Comparison of ENCODE assay signal across 17 cellular contexts in genomic region chr12:125166046-125166445, GRCh38. TPM values are rescaled to one million over a fixed set of nuclear protein-coding genes. Genes with fewer than 3 reads are reported as not detected.
DNase-seq lines count a peak whose midpoint lies in the region; ATAC-seq, FAIRE-seq and TF ChIP-seq lines count a peak whose summit lies in the region.
"Had no signal": no experiment of that assay in that cellular context is flagged by ENCODE, and none has a peak within 500 bp of the region (broad histone marks: within the 10 kb centered on the region; RNA-seq: fewer than 3 reads in every experiment).

No MANE protein-coding gene starts in this region.

- DNase-seq in DMS79 (lab: John Stamatoyannopoulos, UW) (peak; percentile 82), RCC 7860 (ENCODE audit: low spot score) (peak; percentile 4), bronchial epithelial cell (ENCODE audit: low read depth) (peak; percentile 27), kidney tubule cell (ENCODE audit: low spot score) (peak; percentile 87), glomerular visceral epithelial cell (ENCODE audit: extremely low spot score) (no peak), NK-92 (lab: John Stamatoyannopoulos, UW; ENCODE audit: unreplicated experiment) (no peak)
- DNase-seq: C1 segment of cervical spinal cord; Calu3; CD4-positive, alpha-beta T cell; DND-41; GDM1; HCEC 1CT; HFFc6 had no signal

- no peaks in the 10 kb centered on the region for H3K36me3 ChIP-seq in bronchial epithelial cell (ENCODE audit: control insufficient read depth, insufficient read depth, low read length)

- no peak for TF ChIP-seq CTCF in bronchial epithelial cell (IDR thresholded peaks at IDR 0.05; ENCODE audit: insufficient read depth, low read length, severe bottlenecking)

- FAIRE-seq in RCC 7860 (lab: Jason Lieb, UNC), result no peak
- no peak for FAIRE-seq in bronchial epithelial cell (lab: Jason Lieb, UNC)
- FAIRE-seq: GM12892, GM19239 had no signal

- ATAC-seq in GM19328 (IDR thresholded peaks at IDR 0.05; ENCODE audit: unreplicated experiment), result no peak
- ATAC-seq in HG02981 (IDR thresholded peaks at IDR 0.05; ENCODE audit: unreplicated experiment), result no peak

- H3K4me3 ChIP-seq in bronchial epithelial cell (ENCODE audit: low read depth, low read length), result no peak overlapping the region

- no peaks in the 10 kb centered on the region for H3K27me3 ChIP-seq in bronchial epithelial cell (ENCODE audit: control insufficient read depth, insufficient read depth, low read length)

RNA-seq across cellular contexts. Expression of gene TMEM132B, which starts 20.1 kb away (rescaled TPM):
- total RNA-seq in bronchial epithelial cell, result 0.53 and 0.77 TPM in 2 replicates
- total RNA-seq: CD4-positive, alpha-beta T cell had no signal

Comparison
In these comparisons a context has a peak if more than half of its experiments do, and no peak if none do; other contexts are left out.
1. DNase-seq: peak in DMS79 (single experiment), RCC 7860 (single experiment), bronchial epithelial cell (single experiment) and kidney tubule cell (single experiment); none in glomerular visceral epithelial cell (single experiment) and NK-92 (single experiment).